In genomic region chr2:28970464-28971160, GRCh38 we compare ENCODE assay signal across 23 cellular contexts. TPM values are rescaled to one million over a fixed set of nuclear protein-coding genes. Genes with fewer than 3 reads are reported as not detected.
DNase-seq lines count a peak whose midpoint lies in the region; ATAC-seq and TF ChIP-seq lines count a peak whose summit lies in the region.
"Had no signal": no experiment of that assay in that cellular context is flagged by ENCODE, and none has a peak within 500 bp of the region (broad histone marks: within the 10 kb centered on the region; RNA-seq: fewer than 3 reads in every experiment).

No MANE protein-coding gene starts in this region.

- CTCF ChIA-PET in Panc1 (lab: Charles Lee) = no interaction called here

- no peak overlapping the region for H3K4me3 ChIP-seq in Panc1 (ENCODE audit: low read depth in 2 of 2, low read length in 2 of 2)
- H3K4me3 ChIP-seq: GM12878, MG63 had no signal

- in situ Hi-C loops in Panc1 (cut with HindIII; ENCODE audit: low pct_unique_long_range_greater_than_20kb, low sequenced_read_pairs) = no loop called here

- no peaks in the 10 kb centered on the region for H3K9me3 ChIP-seq in Panc1 (ENCODE audit: control insufficient read depth, insufficient read depth, low read depth, low read length)

- no peaks in the 10 kb centered on the region for H3K36me3 ChIP-seq in Panc1 (ENCODE audit: control insufficient read depth, insufficient read depth, low read length)
- H3K36me3 ChIP-seq: MG63 had no signal

- no peaks in the 10 kb centered on the region for H3K4me1 ChIP-seq in Panc1 (ENCODE audit: control insufficient read depth, insufficient read depth, low read length)

- no TSS peak for BruUV-seq in Panc1 (replicated peaks; lab: Mats Ljungman, UMichigan)

- H3K27ac ChIP-seq in Panc1 (ENCODE audit: low read length) = no peak overlapping the region

- no peak for TF ChIP-seq CTCF in Panc1 (IDR thresholded peaks at IDR 0.05)

- intact Hi-C loops in Panc1 (cut with micrococcal nuclease; ENCODE audit: unreplicated experiment) = no loop called here

- peak; percentile 45; the same call in 1 of the 2 replicates for ATAC-seq in Panc1
- ATAC-seq: GM12878 had no signal

- no peaks in the 10 kb centered on the region for H3K27me3 ChIP-seq in Panc1 (ENCODE audit: control insufficient read depth, insufficient read depth, low read length)
- H3K27me3 ChIP-seq: MG63 had no signal

- DNase-seq in Ammon's horn (ENCODE audit: low spot score) = peak; percentile 41
- no peak for DNase-seq in Panc1 (ENCODE audit: low read depth, low spot score)
- peak; percentile 43 for DNase-seq in globus pallidus (ENCODE audit: low spot score)
- DNase-seq in pons (ENCODE audit: low spot score) = peak; percentile 42
- DNase-seq in stimulated activated CD4-positive, alpha-beta T cell treated with anti-CD3 and anti-CD28 coated beads, Interleukin-15, amount 100 ng/mL, for 24 hours = no peak
- DNase-seq in NOMO-1 (lab: John Stamatoyannopoulos, UW; ENCODE audit: unreplicated experiment in 2 of 2) = no peak
- DNase-seq in kidney tubule cell (ENCODE audit: low spot score) = no peak
- DNase-seq: CD4-positive, alpha-beta T cell; COR-L47; DMS79 treated with DMSO at 0.1 percent for 48 hours; H7; HFFc6; Kasumi-1; MG63; NCI-H1092; NCI-H1436; NCI-H187 treated with DMSO at 0.1 percent for 48 hours; NCI-H2107; NCI-H2227 treated with DMSO at 0.1 percent for 48 hours; NCI-H510A treated with DMSO at 0.1 percent for 48 hours; NCI-H748 treated with DMSO at 0.1 percent for 48 hours; SIG-M5 had no signal

- POLR2A ChIA-PET in Panc1 (lab: Charles Lee) = interaction anchor here (0.6 kb wide), 1 partner anchor 47 kb away, joined by 3 read pairs; no protein-coding TSS in a partner anchor

RNA-seq across cellular contexts. Expression of gene TOGARAM2, which starts 10.5 kb away (rescaled TPM):
- total RNA-seq in Panc1 (2021; ENCODE audit: unreplicated experiment) = 0.44 TPM
- polyA plus RNA-seq in Panc1 (2012; ENCODE audit: insufficient read length) = not detected
- total RNA-seq: HFFc6 had no signal

Comparison
In these comparisons a context has a peak if more than half of its experiments do, and no peak if none do; other contexts are left out.
1. DNase-seq: peak in Ammon's horn (single experiment), globus pallidus (single experiment) and pons (single experiment); none in Panc1 (single experiment), stimulated activated CD4-positive, alpha-beta T cell treated with anti-CD3 and anti-CD28 coated beads, Interleukin-15, amount 100 ng/mL, for 24 hours (single experiment), NOMO-1 (0 of 2) and kidney tubule cell (single experiment).